Comparison of ENCODE assay signal across 11 cellular contexts in genomic region chr1:32031578-32032286, GRCh38. TPM values are rescaled to one million over a fixed set of nuclear protein-coding genes. Genes with fewer than 3 reads are reported as not detected.
DNase-seq lines count a peak whose midpoint lies in the region; ATAC-seq, FAIRE-seq and TF ChIP-seq lines count a peak whose summit lies in the region.
"Had no signal": no experiment of that assay in that cellular context is flagged by ENCODE, and none has a peak within 500 bp of the region (broad histone marks: within the 10 kb centered on the region; RNA-seq: fewer than 3 reads in every experiment).

No MANE protein-coding gene starts in this region.

- H3K36me3 ChIP-seq in HEK293 (ENCODE audit: control insufficient read depth in 2 of 2, insufficient read depth in 1 of 2, low read length in 2 of 2) (peaks cover 35 to 67% of the 10 kb centered on the region in 2 experiments), muscle layer of colon (ENCODE audit: insufficient read depth, low read length) (peaks cover 28% of the 10 kb centered on the region), small intestine (ENCODE audit: control insufficient read depth in 2 of 2, insufficient read depth in 2 of 2, low read length in 2 of 2) (peaks cover 7 to 22% of the 10 kb centered on the region in 2 donors)

- WGBS in small intestine, 3 donors: 45 to 64% (median 54%) methylated on average over 8 of the region's 8 CpGs

- H3K9ac ChIP-seq in muscle layer of colon (ENCODE audit: low read length): no peak overlapping the region

- intact Hi-C loops in Calu3 (cut with micrococcal nuclease; ENCODE audit: unreplicated experiment): no loop called here

- no peaks in the 10 kb centered on the region for H3K9me3 ChIP-seq in HEK293 (ENCODE audit: control insufficient read depth, insufficient read depth, low read depth, low read length)
- H3K9me3 ChIP-seq in muscle layer of colon (ENCODE audit: low read length): no peaks in the 10 kb centered on the region
- no peaks in the 10 kb centered on the region for H3K9me3 ChIP-seq in small intestine (ENCODE audit: control insufficient read depth, low read depth)

- H3K4me3 Mint-ChIP-seq in central memory CD8-positive, alpha-beta T cell: no peak overlapping the region
- H3K4me3 Mint-ChIP-seq in Calu3 (ENCODE audit: low read depth, unreplicated experiment): no peak overlapping the region

- H3K9me3 Mint-ChIP-seq in central memory CD8-positive, alpha-beta T cell: no peaks in the 10 kb centered on the region
- no peaks in the 10 kb centered on the region for H3K9me3 Mint-ChIP-seq in Calu3 (ENCODE audit: low read depth, unreplicated experiment)
- H3K9me3 Mint-ChIP-seq: activated naive CD4-positive, alpha-beta T cell treated with anti-CD3 and anti-CD28 coated beads, Interleukin-2, amount 50 U/mL, for 72 hours had no signal

- TF ChIP-seq CTCF in HEK293 (tag by site-specific recombination; IDR thresholded peaks at IDR 0.05) (no peak), Calu3 (IDR thresholded peaks at IDR 0.05; ENCODE audit: unreplicated experiment) (no peak)

- ATAC-seq in central memory CD8-positive, alpha-beta T cell (replicated peaks; ENCODE audit: extremely low read depth, poor library complexity, severe bottlenecking): no peak
- no peak for ATAC-seq in HG03280 (IDR thresholded peaks at IDR 0.05; ENCODE audit: unreplicated experiment)
- ATAC-seq: activated naive CD4-positive, alpha-beta T cell treated with anti-CD3 and anti-CD28 coated beads, Interleukin-2, amount 50 U/mL, for 72 hours had no signal

- H3K4me1 ChIP-seq in HEK293 (ENCODE audit: control insufficient read depth, insufficient read depth, low read length) (0 out of 2 replicates have a peak, but pooled peaks cover 3% of the 10 kb centered on the region), muscle layer of colon (ENCODE audit: insufficient read depth, low read length) (peaks cover 16% of the 10 kb centered on the region), small intestine (ENCODE audit: control insufficient read depth in 2 of 2, insufficient read depth in 1 of 2, low read depth in 1 of 2, low read length in 1 of 2) (no peaks in the 10 kb centered on the region)

- peak overlapping the region; percentile 14 for H3K27ac Mint-ChIP-seq in central memory CD8-positive, alpha-beta T cell (ENCODE audit: low read depth)
- no peak overlapping the region for H3K27ac Mint-ChIP-seq in Calu3 (ENCODE audit: unreplicated experiment)

- no peaks in the 10 kb centered on the region for H3K27me3 Mint-ChIP-seq in central memory CD8-positive, alpha-beta T cell
- no peaks in the 10 kb centered on the region for H3K27me3 Mint-ChIP-seq in Calu3 (ENCODE audit: unreplicated experiment)

- H3K27me3 ChIP-seq in muscle layer of colon (ENCODE audit: control insufficient read depth in 1 of 2, insufficient read depth in 2 of 2, low read length in 2 of 2) (no peaks in the 10 kb centered on the region), small intestine (ENCODE audit: control insufficient read depth in 2 of 2, insufficient read depth in 2 of 2, low read length in 2 of 2) (no peaks in the 10 kb centered on the region)

- no peak overlapping the region for H3K27ac ChIP-seq in HEK293 (ENCODE audit: extremely low read depth, low read depth, low read length)
- H3K27ac ChIP-seq in muscle layer of colon (ENCODE audit: low read depth, low read length): peak overlapping the region; percentile 10
- peak overlapping the region in 1 of 2 donors; percentile 49 for H3K27ac ChIP-seq in small intestine (ENCODE audit: low read depth in 1 of 2, low read length in 1 of 2)

- peaks cover 64% of the 10 kb centered on the region for H3K4me1 Mint-ChIP-seq in central memory CD8-positive, alpha-beta T cell
- H3K4me1 Mint-ChIP-seq in Calu3 (ENCODE audit: low read depth, unreplicated experiment): peaks cover 35% of the 10 kb centered on the region

- H3K4me3 ChIP-seq in HEK293 (ENCODE audit: low read depth, low read length) (no peak overlapping the region), muscle layer of colon (ENCODE audit: low read depth in 1 of 2, low read length in 2 of 2) (no peak overlapping the region), small intestine (ENCODE audit: low read depth in 1 of 2, low read length in 2 of 2) (no peak overlapping the region)

- BruUV-seq in Calu3 (replicated peaks; lab: Mats Ljungman, UMichigan): no TSS peak

- no peak for FAIRE-seq in small intestine (lab: Jason Lieb, UNC)

- CTCF ChIA-PET in HEK293 (lab: Yijun Ruan, JAX): interaction anchor here (0.6 kb wide), 1 partner anchor 8 kb away, joined by 4 read pairs; no protein-coding TSS in a partner anchor
- CTCF ChIA-PET in Calu3 (lab: Charles Lee): interaction anchor here (0.7 kb wide), 1 partner anchor 16 kb away, joined by 3 read pairs; no protein-coding TSS in a partner anchor

- POLR2A ChIA-PET in HEK293 (lab: Yijun Ruan, JAX): no interaction called here

- peaks cover 52% of the 10 kb centered on the region for H3K36me3 Mint-ChIP-seq in central memory CD8-positive, alpha-beta T cell (ENCODE audit: insufficient read depth)
- peaks cover 63% of the 10 kb centered on the region for H3K36me3 Mint-ChIP-seq in Calu3 (ENCODE audit: insufficient read depth, unreplicated experiment)

- DNase-seq in AG08396 (ENCODE audit: low spot score): peak; percentile 35
- DNase-seq in central memory CD8-positive, alpha-beta T cell (ENCODE audit: low spot score in 2 of 2): no peak
- no peak for DNase-seq in NCI-H69 (lab: John Stamatoyannopoulos, UW)
- DNase-seq in small intestine: no peak
- DNase-seq in Calu3: no peak
- DNase-seq: hypothalamus, NCI-H748 treated with DMSO at 0.1 percent for 48 hours had no signal

TF ChIP-seq in HEK293, 187 proteins besides CTCF, POLR2A, EP300 and RAD21:
- TF ChIP-seq ZNF558 (tag by site-specific recombination; IDR thresholded peaks at IDR 0.05): no peak
- no peak for TF ChIP-seq KLF10 (tag by site-specific recombination; IDR thresholded peaks at IDR 0.05)
- TF ChIP-seq PRDM1 (tag by site-specific recombination; IDR thresholded peaks at IDR 0.05): 0 out of 2 replicates have a peak, but pooled peaks have one; percentile 25

RNA-seq across cellular contexts. Expression of gene KHDRBS1, which starts 18.1 kb away (rescaled TPM):
- 10 to 100 TPM; 50.1 to 97.8 (median 57.6) TPM for polyA plus RNA-seq in small intestine
- 158 and 159 TPM in 2 replicates for total RNA-seq in Calu3 (2022)

RNA-seq across cellular contexts. Expression of gene TMEM39B, which starts 41.0 kb away (rescaled TPM):
- polyA plus RNA-seq in small intestine: 10 to 100 TPM in 1 of 3 donors, 1 to 10 TPM in 2; 4.2 to 11.5 (median 4.6) TPM
- 18.9 and 19.5 TPM in 2 replicates for total RNA-seq in Calu3 (2022)
